In the genomic region with DNA sequence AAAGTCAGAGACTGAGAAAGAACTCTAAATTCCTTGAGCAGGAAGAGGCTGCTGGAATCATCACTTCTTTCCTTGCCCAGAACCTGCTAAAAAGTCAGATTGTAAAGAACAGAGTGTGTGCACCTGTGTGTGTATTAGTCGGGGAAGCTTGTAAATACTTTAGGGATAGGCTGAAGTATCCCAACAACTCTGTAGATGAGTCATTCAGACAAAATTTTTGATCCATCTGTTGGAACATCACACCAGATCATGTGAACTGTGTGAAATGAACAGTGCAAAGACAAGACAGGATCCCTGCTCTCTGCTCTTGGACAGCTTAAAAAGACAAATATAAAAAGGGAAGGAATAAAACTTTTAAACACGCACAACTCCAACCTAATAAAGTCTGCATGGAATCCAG, we compare ENCODE assay signal across 25 cellular contexts. TPM values are rescaled to one million over a fixed set of nuclear protein-coding genes. Genes with fewer than 3 reads are reported as not detected.
DNase-seq lines count a peak whose midpoint lies in the region; ATAC-seq and TF ChIP-seq lines count a peak whose summit lies in the region.
"Had no signal": no experiment of that assay in that cellular context is flagged by ENCODE, and none has a peak within 500 bp of the region (broad histone marks: within the 10 kb centered on the region; RNA-seq: fewer than 3 reads in every experiment).

No MANE protein-coding gene starts in this region.

- H3K4me2 ChIP-seq in mesenchymal stem cell (ENCODE audit: low read length, poor library complexity, severe bottlenecking) = no peak overlapping the region
- H3K4me2 ChIP-seq: BLaER1 had no signal

- H2AFZ ChIP-seq in mesenchymal stem cell (ENCODE audit: low read depth, low read length) = no peak overlapping the region

- 25% methylated on average over 1 of the region's 2 CpGs for WGBS in mesenchymal stem cell

- H3K4ac ChIP-seq in mesenchymal stem cell (ENCODE audit: low read depth in 1 of 2, low read length in 2 of 2) = no peak overlapping the region

- H3K27me3 ChIP-seq in left ventricle myocardium inferior (ENCODE audit: low read depth) (no peaks in the 10 kb centered on the region), right atrium auricular region (no peaks in the 10 kb centered on the region), mesenchymal stem cell (ENCODE audit: control insufficient read depth in 1 of 2, insufficient read depth in 1 of 2, low read length in 2 of 2) (no peaks in the 10 kb centered on the region)
- H3K27me3 ChIP-seq: ascending aorta, BLaER1, SJCRH30, upper lobe of left lung had no signal

- H3K79me1 ChIP-seq in mesenchymal stem cell (replicated peaks; ENCODE audit: low read length, poor library complexity, severe bottlenecking) = peaks cover 8% of the 10 kb centered on the region

- H3K14ac ChIP-seq in mesenchymal stem cell (ENCODE audit: low read length in 2 of 2) = no peak overlapping the region

- H3K9me3 ChIP-seq in left ventricle myocardium inferior (replicated peaks) (no peaks in the 10 kb centered on the region), right atrium auricular region (no peaks in the 10 kb centered on the region), mesenchymal stem cell (ENCODE audit: control insufficient read depth, low read length) (no peaks in the 10 kb centered on the region)
- H3K9me3 ChIP-seq: ascending aorta, BLaER1, SJCRH30, upper lobe of left lung had no signal

- H4K8ac ChIP-seq in mesenchymal stem cell (ENCODE audit: low read length) = no peak overlapping the region

- H2BK5ac ChIP-seq in mesenchymal stem cell (ENCODE audit: low read depth, low read length, poor library complexity, severe bottlenecking) = no peak overlapping the region

- no peak overlapping the region for H3K18ac ChIP-seq in mesenchymal stem cell (ENCODE audit: low read depth in 1 of 2, low read length in 2 of 2)

- H2BK120ac ChIP-seq in mesenchymal stem cell (ENCODE audit: low read depth, low read length) = no peak overlapping the region

- no peak overlapping the region for H2AK5ac ChIP-seq in mesenchymal stem cell (ENCODE audit: low read length, severe bottlenecking)

- no peak overlapping the region for H2BK12ac ChIP-seq in mesenchymal stem cell (ENCODE audit: low read length in 2 of 2)

- peaks cover 71% of the 10 kb centered on the region for H3K4me1 ChIP-seq in left ventricle myocardium inferior
- H3K4me1 ChIP-seq in right atrium auricular region = peaks cover 0 to 41% of the 10 kb centered on the region in 2 donors
- H3K4me1 ChIP-seq in mesenchymal stem cell (ENCODE audit: control insufficient read depth, insufficient read depth, low read depth, low read length) = no peaks in the 10 kb centered on the region
- H3K4me1 ChIP-seq: BLaER1, SJCRH30, upper lobe of left lung had no signal

- intact Hi-C loops in left ventricle myocardium inferior (cut with micrococcal nuclease) = no loop called here

- H3K23ac ChIP-seq in mesenchymal stem cell (ENCODE audit: low read length in 2 of 2) = no peak overlapping the region

- H3K36me3 ChIP-seq in left ventricle myocardium inferior (no peaks in the 10 kb centered on the region), right atrium auricular region (no peaks in the 10 kb centered on the region), mesenchymal stem cell (ENCODE audit: control insufficient read depth in 1 of 2, insufficient read depth in 2 of 2, low read depth in 1 of 2, low read length in 2 of 2) (no peaks in the 10 kb centered on the region)
- H3K36me3 ChIP-seq: ascending aorta, BLaER1, SJCRH30, upper lobe of left lung had no signal

- H2BK15ac ChIP-seq in mesenchymal stem cell (ENCODE audit: low read depth, poor library complexity, severe bottlenecking) = no peak overlapping the region

- H3K4me3 ChIP-seq in left ventricle myocardium inferior (no peak overlapping the region), right atrium auricular region (no peak overlapping the region), mesenchymal stem cell (ENCODE audit: insufficient read depth in 1 of 2, low read depth in 1 of 2, low read length in 2 of 2) (no peak overlapping the region)
- H3K4me3 ChIP-seq: ascending aorta, BLaER1, SJCRH30, upper lobe of left lung had no signal

- DNase-seq in left ventricle myocardium inferior (no peak), right atrium auricular region (ENCODE audit: low spot score) (no peak), amniotic epithelial cell (ENCODE audit: low read depth) (peak; percentile 20), mesenchymal stem cell (peak; percentile 17), SIG-M5 (lab: John Stamatoyannopoulos, UW) (no peak), NCI-H510A (lab: John Stamatoyannopoulos, UW) (no peak), NCI-H82 (lab: John Stamatoyannopoulos, UW) (no peak)
- DNase-seq: activated CD8-positive, alpha-beta T cell treated with anti-CD3 and anti-CD28 coated beads for 36 hours; activated effector memory CD4-positive, alpha-beta T cell treated with Interleukin-2 at 50 U/mL for 16 hours; DMS79; GF-D8; midbrain; MV-4-11; natural killer cell; NCI-H1694; retina; SJCRH30; stimulated activated CD4-positive, alpha-beta T cell treated with anti-CD3 and anti-CD28 coated beads, Interleukin-4, amount 100 ng/mL, for 1 hour; T-helper 1 cell; upper lobe of left lung had no signal

- H3K9ac ChIP-seq in mesenchymal stem cell (ENCODE audit: low read length) = peak overlapping the region; percentile 19
- H3K9ac ChIP-seq: BLaER1 had no signal

- no peak for TF ChIP-seq CTCF in left ventricle myocardium inferior (IDR thresholded peaks at IDR 0.05; ENCODE audit: borderline replicate concordance)
- TF ChIP-seq CTCF in right atrium auricular region (IDR thresholded peaks at IDR 0.05) = no peak

- peak overlapping the region; percentile 21 for H3K27ac ChIP-seq in left ventricle myocardium inferior (replicated peaks)
- H3K27ac ChIP-seq in right atrium auricular region = peak overlapping the region in 1 of 2 donors; percentile 67
- H3K27ac ChIP-seq in mesenchymal stem cell (ENCODE audit: low read length, poor library complexity, severe bottlenecking) = no peak overlapping the region
- H3K27ac ChIP-seq: ascending aorta, BLaER1, SJCRH30, upper lobe of left lung had no signal

- ATAC-seq in HG03196 (IDR thresholded peaks at IDR 0.05; ENCODE audit: unreplicated experiment) = no peak
- ATAC-seq: activated CD8-positive, alpha-beta T cell treated with anti-CD3 and anti-CD28 coated beads for 36 hours; natural killer cell; Panc1; stimulated activated effector memory CD8-positive, alpha-beta T cell treated with anti-CD3 and anti-CD28 coated beads, Interleukin-12 subunit alpha, Interleukin-12 subunit beta, amount 100 ng/mL, for 72 hours had no signal

- no peak overlapping the region for H4K91ac ChIP-seq in mesenchymal stem cell (ENCODE audit: low read length)

RNA-seq across cellular contexts. Expression of a gene that starts 16.0 kb away (rescaled TPM):
- total RNA-seq in left ventricle myocardium inferior = 8.6 TPM
- total RNA-seq in right atrium auricular region = 10 to 100 TPM; 13.6 to 19.3 TPM
- 4.6 TPM for polyA plus RNA-seq in mesenchymal stem cell (2013, experiment 1 of 2)
- polyA plus RNA-seq in mesenchymal stem cell (2013, experiment 2 of 2) = 4.8 TPM
- total RNA-seq: activated CD8-positive, alpha-beta T cell treated with anti-CD3 and anti-CD28 coated beads for 36 hours had no signal

Comparison
In these comparisons a context has a peak if more than half of its experiments do, and no peak if none do; other contexts are left out.
1. DNase-seq: peak in amniotic epithelial cell (single experiment) and mesenchymal stem cell (single experiment); none in left ventricle myocardium inferior (single experiment), right atrium auricular region (single experiment), SIG-M5 (single experiment), NCI-H510A (single experiment) and NCI-H82 (single experiment).